Comparison of ENCODE assay signal across 9 cellular contexts in the genomic region with DNA sequence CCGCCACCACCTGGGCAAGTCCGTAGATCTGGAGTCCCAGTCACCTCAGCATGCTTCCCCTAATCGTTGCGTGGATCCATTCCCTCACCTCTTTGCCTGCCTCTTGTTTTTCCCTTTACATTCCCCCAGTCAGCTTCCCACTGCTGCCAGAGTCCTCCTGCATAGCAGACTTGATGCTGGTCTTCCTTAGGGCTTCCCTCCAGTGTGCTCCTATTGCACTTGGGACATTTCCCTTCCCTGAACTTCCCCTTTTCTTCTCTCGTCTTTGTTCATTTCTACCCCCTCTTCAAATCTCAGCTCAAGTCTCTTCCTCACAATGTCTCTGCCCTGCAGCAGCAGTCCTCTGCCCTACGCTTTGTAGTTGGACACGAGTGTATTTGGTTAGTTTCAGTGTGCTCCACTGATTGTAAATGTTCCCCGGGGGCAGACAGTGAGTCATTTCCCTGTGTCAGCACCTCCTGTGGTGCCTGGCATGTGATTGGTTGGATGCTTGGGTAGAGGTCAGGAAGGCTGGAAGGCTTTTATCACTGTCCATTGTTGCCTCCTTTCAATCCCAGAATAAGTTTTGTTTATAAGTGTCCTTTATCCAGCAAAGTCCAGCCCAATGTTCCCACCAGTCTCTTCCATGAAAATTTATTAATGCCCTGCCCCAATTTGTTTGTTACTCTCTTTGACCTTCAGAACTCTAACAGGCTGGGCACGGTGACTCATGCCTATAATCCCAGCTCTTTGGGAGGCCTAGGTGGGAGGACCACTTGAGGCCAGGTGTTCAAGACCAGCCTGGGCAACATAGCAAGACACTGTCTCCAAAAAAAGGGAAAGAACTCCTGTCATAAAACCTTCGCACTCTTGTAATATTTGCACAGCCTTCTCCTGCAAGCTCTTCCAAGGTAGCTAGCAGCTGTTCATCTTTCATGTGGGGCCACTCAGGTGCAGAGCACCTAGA. TPM values are rescaled to one million over a fixed set of nuclear protein-coding genes. Genes with fewer than 3 reads are reported as not detected.
A peak's percentile ranks its signal among the peaks of the same experiment; 100 is the strongest.
DNase-seq lines count a peak whose midpoint lies in the region; ATAC-seq lines count a peak whose summit lies in the region.
"Had no signal": no experiment of that assay in that cellular context is flagged by ENCODE, and none has a peak within 500 bp of the region (broad histone marks: within the 10 kb centered on the region; RNA-seq: fewer than 3 reads in every experiment).

No MANE protein-coding gene starts in this region.

- peaks cover 36% of the 10 kb centered on the region for H3K36me3 Mint-ChIP-seq in activated T-helper 1 cell treated with anti-CD3 and anti-CD28 coated beads, Interleukin-12 subunit alpha, Interleukin-12 subunit beta, Interleukin-2, Interleukin-4 antibody, amounts not matched to agents 30 ng/mL and 10 ng/mL and 1 ng/mL, durations not matched to agents 14 hours and 24 hours and 36 hours (ENCODE audit: low read depth)

- ATAC-seq in HG03354 (IDR thresholded peaks at IDR 0.05; ENCODE audit: poor library complexity, severe bottlenecking, unreplicated experiment), result peak; percentile 53

- H3K4me3 Mint-ChIP-seq in activated T-helper 1 cell treated with anti-CD3 and anti-CD28 coated beads, Interleukin-12 subunit alpha, Interleukin-12 subunit beta, Interleukin-2, Interleukin-4 antibody, amounts not matched to agents 30 ng/mL and 10 ng/mL and 1 ng/mL, durations not matched to agents 14 hours and 24 hours and 36 hours, result peak overlapping the region; percentile 20
- H3K4me3 Mint-ChIP-seq: naive B cell had no signal

- peaks cover 4% of the 10 kb centered on the region for H3K9me3 Mint-ChIP-seq in activated T-helper 1 cell treated with anti-CD3 and anti-CD28 coated beads, Interleukin-12 subunit alpha, Interleukin-12 subunit beta, Interleukin-2, Interleukin-4 antibody, amounts not matched to agents 30 ng/mL and 10 ng/mL and 1 ng/mL, durations not matched to agents 14 hours and 24 hours and 36 hours
- H3K9me3 Mint-ChIP-seq: naive B cell had no signal

- DNase-seq in GM04504 (ENCODE audit: low read depth) (peak; percentile 44), iPS-NIHi11 (ENCODE audit: low spot score) (peak; percentile 60), KG1 (lab: John Stamatoyannopoulos, UW) (no peak), pons (ENCODE audit: low spot score) (no peak), NCI-H1436 (lab: John Stamatoyannopoulos, UW) (no peak)
- no peak for DNase-seq in activated T-helper 1 cell treated with anti-CD3 and anti-CD28 coated beads, Interleukin-12 subunit alpha, Interleukin-12 subunit beta, Interleukin-2, Interleukin-4 antibody, amounts not matched to agents 30 ng/mL and 10 ng/mL and 1 ng/mL, durations not matched to agents 14 hours and 24 hours and 36 hours (ENCODE audit: low spot score)
- DNase-seq in central memory CD4-positive, alpha-beta T cell, result no peak
- DNase-seq: naive B cell had no signal

- intact Hi-C loops in activated T-helper 1 cell treated with anti-CD3 and anti-CD28 coated beads, Interleukin-12 subunit alpha, Interleukin-12 subunit beta, Interleukin-2, Interleukin-4 antibody, amounts not matched to agents 30 ng/mL and 10 ng/mL and 1 ng/mL, durations not matched to agents 14 hours and 24 hours and 36 hours (cut with micrococcal nuclease), result no loop called here

- H3K27me3 Mint-ChIP-seq in activated T-helper 1 cell treated with anti-CD3 and anti-CD28 coated beads, Interleukin-12 subunit alpha, Interleukin-12 subunit beta, Interleukin-2, Interleukin-4 antibody, amounts not matched to agents 30 ng/mL and 10 ng/mL and 1 ng/mL, durations not matched to agents 14 hours and 24 hours and 36 hours (ENCODE audit: insufficient read depth), result no peaks in the 10 kb centered on the region
- H3K27me3 Mint-ChIP-seq: naive B cell had no signal

- H3K27ac Mint-ChIP-seq in activated T-helper 1 cell treated with anti-CD3 and anti-CD28 coated beads, Interleukin-12 subunit alpha, Interleukin-12 subunit beta, Interleukin-2, Interleukin-4 antibody, amounts not matched to agents 30 ng/mL and 10 ng/mL and 1 ng/mL, durations not matched to agents 14 hours and 24 hours and 36 hours, result peak overlapping the region; percentile 76

- peaks cover 35% of the 10 kb centered on the region for H3K4me1 Mint-ChIP-seq in activated T-helper 1 cell treated with anti-CD3 and anti-CD28 coated beads, Interleukin-12 subunit alpha, Interleukin-12 subunit beta, Interleukin-2, Interleukin-4 antibody, amounts not matched to agents 30 ng/mL and 10 ng/mL and 1 ng/mL, durations not matched to agents 14 hours and 24 hours and 36 hours (ENCODE audit: low read depth)

RNA-seq across cellular contexts. Expression of a gene that starts 38.3 kb away (rescaled TPM):
- 18.4 TPM in 2 replicates for total RNA-seq in activated T-helper 1 cell treated with anti-CD3 and anti-CD28 coated beads, Interleukin-12 subunit alpha, Interleukin-12 subunit beta, Interleukin-2, Interleukin-4 antibody, amounts not matched to agents 30 ng/mL and 10 ng/mL and 1 ng/mL, durations not matched to agents 14 hours and 24 hours and 36 hours

RNA-seq across cellular contexts. Expression of a gene that starts 54.0 kb away (rescaled TPM):
- total RNA-seq in activated T-helper 1 cell treated with anti-CD3 and anti-CD28 coated beads, Interleukin-12 subunit alpha, Interleukin-12 subunit beta, Interleukin-2, Interleukin-4 antibody, amounts not matched to agents 30 ng/mL and 10 ng/mL and 1 ng/mL, durations not matched to agents 14 hours and 24 hours and 36 hours, result not detected in 2 replicates

Comparison
In these comparisons a context has a peak if more than half of its experiments do, and no peak if none do; other contexts are left out.
1. DNase-seq: peak in GM04504 (single experiment) and iPS-NIHi11 (single experiment); none in activated T-helper 1 cell treated with anti-CD3 and anti-CD28 coated beads, Interleukin-12 subunit alpha, Interleukin-12 subunit beta, Interleukin-2, Interleukin-4 antibody, amounts not matched to agents 30 ng/mL and 10 ng/mL and 1 ng/mL, durations not matched to agents 14 hours and 24 hours and 36 hours (single experiment), KG1 (single experiment), central memory CD4-positive, alpha-beta T cell (single experiment), pons (single experiment) and NCI-H1436 (single experiment).